8 cellular contexts compared by ENCODE assay signal in the genomic region with DNA sequence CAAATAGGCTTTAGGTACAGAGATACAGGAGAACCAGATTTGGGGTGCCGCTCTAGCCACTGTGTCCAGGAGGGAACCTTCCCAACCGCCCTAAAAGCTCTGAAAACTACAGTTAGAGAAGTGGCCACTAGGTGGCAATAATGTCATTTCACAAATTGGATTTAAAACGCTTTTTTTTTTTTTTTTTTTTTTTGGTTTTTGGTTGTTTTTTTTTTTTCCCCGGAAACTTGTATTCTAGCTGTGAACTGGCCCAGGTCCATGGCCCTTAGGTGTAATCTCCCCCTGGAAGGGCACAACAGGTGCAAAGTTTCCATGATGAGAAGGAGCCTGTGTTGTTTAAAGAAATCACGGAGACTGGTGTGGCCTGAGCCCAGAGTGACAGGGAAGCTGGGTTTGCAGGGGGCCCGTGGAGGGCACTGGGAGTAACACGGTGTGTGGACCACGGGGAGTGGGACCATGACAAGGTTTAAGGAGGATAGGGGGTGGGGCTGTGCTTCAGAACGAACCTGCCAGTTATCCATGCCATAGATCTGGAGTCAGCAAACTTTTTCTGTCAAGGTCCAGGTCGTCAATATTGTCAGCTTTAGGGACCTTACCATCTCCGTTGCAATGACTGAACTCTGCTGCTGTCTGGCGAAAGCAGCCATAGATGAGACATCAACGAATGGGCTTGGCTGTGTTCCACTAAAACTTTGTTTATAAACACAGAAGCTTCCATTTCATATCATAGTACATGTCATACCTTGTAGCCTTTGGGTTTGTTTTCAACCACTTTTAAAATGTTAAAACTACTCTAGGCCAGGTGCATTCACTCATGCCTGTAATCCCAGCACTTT. TPM values are rescaled to one million over a fixed set of nuclear protein-coding genes. Genes with fewer than 3 reads are reported as not detected.
DNase-seq lines count a peak whose midpoint lies in the region; ATAC-seq, FAIRE-seq and TF ChIP-seq lines count a peak whose summit lies in the region.

No MANE protein-coding gene starts in this region.

- H3K4me3 ChIP-seq in Loucy (ENCODE audit: low read length, poor library complexity, severe bottlenecking) (no peak overlapping the region), GM12878 (no peak overlapping the region)

- no peak for TF ChIP-seq POLR2A in GM12878 (IDR thresholded peaks at IDR 0.05; ENCODE audit: low read depth, low read length)

- RAD21 ChIA-PET in GM12878 (lab: Charles Lee; ENCODE audit: unreplicated experiment): interaction anchor here (0.6 to 2.6 kb wide), 8 partner anchors 9 to 1356 kb away, joined by 3 to 7 read pairs (median 3); no protein-coding TSS in a partner anchor

- ATAC-seq in GM12878 (peak; percentile 68), GM18511 (IDR thresholded peaks at IDR 0.05; ENCODE audit: unreplicated experiment) (no peak), HG03439 (IDR thresholded peaks at IDR 0.05; ENCODE audit: unreplicated experiment) (no peak)

- peak; percentile 74 for DNase-seq in EH (ENCODE audit: low read depth)
- DNase-seq in RWPE1 (ENCODE audit: low spot score): peak; percentile 25
- no peak for DNase-seq in GM12878 (ENCODE audit: low read depth, low spot score)
- DNase-seq in kidney glomerular epithelial cell (lab: John Stamatoyannopoulos, UW): peak; percentile 64
- DNase-seq in stimulated activated CD8-positive, alpha-beta memory T cell treated with anti-CD3 and anti-CD28 coated beads, Interleukin-2, amount 100 ng/mL, for 1 hour (ENCODE audit: low read depth in 2 of 2): peak; percentile 13 to 14

- peak; percentile 71 for TF ChIP-seq RAD21 in GM12878 (IDR thresholded peaks at IDR 0.05; ENCODE audit: insufficient read depth, low read depth, low read length)

- no peaks in the 10 kb centered on the region for H3K27me3 ChIP-seq in Loucy (ENCODE audit: insufficient read depth, low read length, poor library complexity, severe bottlenecking)
- H3K27me3 ChIP-seq in GM12878 (replicated peaks in 1 of 2; ENCODE audit: control insufficient read depth in 2 of 2, insufficient read depth in 2 of 2, low read length in 1 of 2): no peaks in the 10 kb centered on the region

- SMC1A ChIA-PET in GM12878 (lab: Charles Lee; ENCODE audit: uncharacterized antibody, unreplicated experiment): interaction anchor here (0.7 to 1.3 kb wide), 5 partner anchors 8 to 1747 kb away, joined by 3 to 5 read pairs (median 4); no protein-coding TSS in a partner anchor

- TF ChIP-seq EP300 in GM12878 (IDR thresholded peaks at IDR 0.05; ENCODE audit: borderline replicate concordance in 1 of 2, control insufficient read depth in 1 of 2, low read depth in 2 of 2, low read length in 2 of 2): no peak

- CTCF ChIA-PET in RWPE1 (lab: Yijun Ruan, JAX): interaction anchor here (0.6 to 2.1 kb wide), 26 partner anchors 8 to 1301 kb away, joined by 3 to 23 read pairs (median 5); a partner anchor contains a TSS
- CTCF ChIA-PET in GM12878 (lab: Yijun Ruan, JAX): interaction anchor here (0.6 to 3.1 kb wide), 27 partner anchors 9 to 1795 kb away, joined by 3 to 40 read pairs (median 4); a partner anchor contains a TSS

- whole genome bisulfite sequencing in GM12878 (ENCODE audit: insufficient coverage, insufficient replicate concordance, low lambda C conversion rate, missing lambda C conversion rate): 10% methylated on average over 11 of the region's 13 CpGs

- no peak overlapping the region for H3K9ac ChIP-seq in Loucy (ENCODE audit: low read depth, low read length, poor library complexity, severe bottlenecking)
- no peak overlapping the region for H3K9ac ChIP-seq in GM12878 (ENCODE audit: control insufficient read depth, insufficient read depth, low read length)

- H3F3A ChIP-seq in Loucy (ENCODE audit: low read depth): no peaks in the 10 kb centered on the region

- H4K20me1 ChIP-seq in Loucy (ENCODE audit: insufficient read depth, low read length, poor library complexity, severe bottlenecking): no peaks in the 10 kb centered on the region
- H4K20me1 ChIP-seq in GM12878 (ENCODE audit: control insufficient read depth, insufficient read depth): no peaks in the 10 kb centered on the region

- H3K4me2 ChIP-seq in Loucy (ENCODE audit: low read depth, low read length, poor library complexity, severe bottlenecking): no peak overlapping the region
- H3K4me2 ChIP-seq in GM12878 (ENCODE audit: control insufficient read depth, insufficient read depth): no peak overlapping the region

- H3K4me1 ChIP-seq in Loucy (ENCODE audit: insufficient read depth, low read length, poor library complexity, severe bottlenecking) (no peaks in the 10 kb centered on the region), GM12878 (ENCODE audit: control insufficient read depth, insufficient read depth, low read length) (no peaks in the 10 kb centered on the region)

- H3K9me3 ChIP-seq in Loucy (ENCODE audit: insufficient read depth, low read depth, low read length) (no peaks in the 10 kb centered on the region), GM12878 (replicated peaks; ENCODE audit: control insufficient read depth, insufficient read depth, low read length) (no peaks in the 10 kb centered on the region)

- intact Hi-C loops in GM12878 (cut with micrococcal nuclease; ENCODE audit: unreplicated experiment): loop anchor here (1.0 to 5.0 kb wide), 2 partner anchors 58 to 465 kb away; no protein-coding TSS in a partner anchor

- BruUV-seq in GM12878 (replicated peaks; lab: Mats Ljungman, UMichigan): no TSS peak

- H3K27ac ChIP-seq in RWPE1: no peak overlapping the region
- no peak overlapping the region for H3K27ac ChIP-seq in GM12878 (ENCODE audit: control insufficient read depth, insufficient read depth)

- TF ChIP-seq CTCF in Loucy (conservative IDR thresholded peaks at IDR 0.05; ENCODE audit: low read length) (peak; percentile 67), RWPE1 (conservative IDR thresholded peaks at IDR 0.05; ENCODE audit: low read depth) (peak; percentile 77), GM12878 (IDR thresholded peaks at IDR 0.05 in 2 of 3, conservative IDR thresholded peaks at IDR 0.05 in 1 of 3; ENCODE audit: control insufficient read depth in 2 of 3, extremely low read depth in 1 of 3, insufficient read depth in 1 of 3, low read depth in 3 of 3, low read length in 3 of 3) (peak; percentile 54 to 62 (median 61))

- FAIRE-seq in GM12878 (lab: Jason Lieb, UNC): peak; percentile 64

- no peaks in the 10 kb centered on the region for H3K9me2 ChIP-seq in Loucy (replicated peaks; ENCODE audit: low read depth, low read length)

- H3K36me3 ChIP-seq in Loucy (ENCODE audit: insufficient read depth, low read length) (no peaks in the 10 kb centered on the region), GM12878 (ENCODE audit: control insufficient read depth in 2 of 2, insufficient read depth in 2 of 2, low read length in 1 of 2) (no peaks in the 10 kb centered on the region)

- in situ Hi-C loops in GM12878 (cut with MboI): no loop called here

- POLR2A ChIA-PET in RWPE1 (lab: Yijun Ruan, JAX; ENCODE audit: low non-redundant PET) (interaction anchor here (0.7 to 0.8 kb wide), 2 partner anchors 21 to 158 kb away, joined by 3 to 8 read pairs; no protein-coding TSS in a partner anchor), GM12878 (lab: Charles Lee) (interaction anchor here (0.5 to 0.6 kb wide), 2 partner anchors 197 to 475 kb away, joined by 3 to 5 read pairs; no protein-coding TSS in a partner anchor)

- H2AFZ ChIP-seq in Loucy (ENCODE audit: low read length) (no peak overlapping the region), GM12878 (ENCODE audit: control insufficient read depth, low read depth, low read length) (no peak overlapping the region)

- no peaks in the 10 kb centered on the region for H3K79me2 ChIP-seq in Loucy (ENCODE audit: insufficient read depth, low read length)
- no peaks in the 10 kb centered on the region for H3K79me2 ChIP-seq in GM12878 (ENCODE audit: control insufficient read depth, insufficient read depth, low read length)

RNA-seq across cellular contexts. Expression of a gene that starts 10.1 kb away (rescaled TPM):
- not detected in 2 replicates for total RNA-seq in GM12878 (2013; cell fraction: nucleolus; rRNA removed)
- total RNA-seq in GM12878 (2014; rRNA removed) (not detected in 2 replicates), GM12878 (2014; rRNA removed; fragmentation: Illumina TruSeq; extraction: Trizol) (not detected in 2 replicates), GM12878 (2021) (not detected in 2 replicates)
- not detected for polyA plus RNA-seq in GM12878 (2011; ENCODE audit: low read depth)
- polyA plus RNA-seq in GM12878 (2011; rRNA removed) (not detected in 2 replicates), GM12878 (2014; fragmentation: Illumina TruSeq; extraction: Trizol) (not detected in 2 replicates), GM12878 (2014; fragmentation: Nextera tagmentation; extraction: Ambion mirVana) (not detected), GM12878 (2014; rRNA removed) (not detected in 2 replicates), GM12878 (2016; fragmentation: Nextera tagmentation; extraction: Ambion mirVana) (not detected)
- polyA plus RNA-seq in GM12878 (2011; cell fraction: cytosol; rRNA removed): not detected in 2 replicates
- not detected in 2 replicates for polyA plus RNA-seq in GM12878 (2011; cell fraction: nucleus; rRNA removed)
- polyA plus RNA-seq in GM12878 (2012): not detected in 2 replicates
- not detected in 2 replicates for polyA minus RNA-seq in GM12878 (2011; rRNA and poly(A)+ RNA removed)
- not detected in 2 replicates for polyA minus RNA-seq in GM12878 (2011; cell fraction: cytosol; rRNA and poly(A)+ RNA removed)
- not detected in 2 replicates for polyA minus RNA-seq in GM12878 (2011; cell fraction: nucleus; rRNA and poly(A)+ RNA removed)

RNA-seq across cellular contexts. Expression of a gene that starts 15.1 kb away (rescaled TPM):
- total RNA-seq in GM12878 (2013; cell fraction: nucleolus; rRNA removed): not detected in 2 replicates
- total RNA-seq in GM12878 (2014; rRNA removed): not detected in 2 replicates
- not detected in 2 replicates for total RNA-seq in GM12878 (2014; rRNA removed; fragmentation: Illumina TruSeq; extraction: Trizol)
- not detected in 2 replicates for total RNA-seq in GM12878 (2021)
- not detected for polyA plus RNA-seq in GM12878 (2011; ENCODE audit: low read depth)
- polyA plus RNA-seq in GM12878 (2011; rRNA removed): not detected in 2 replicates
- polyA plus RNA-seq in GM12878 (2011; cell fraction: cytosol; rRNA removed): 0.07 TPM in 1 of 2 replicates, not detected in the other
- 0.06 and 0.25 TPM in 2 replicates for polyA plus RNA-seq in GM12878 (2011; cell fraction: nucleus; rRNA removed)
- polyA plus RNA-seq in GM12878 (2012): 0.03 TPM in 1 of 2 replicates, not detected in the other
- not detected in 2 replicates for polyA plus RNA-seq in GM12878 (2014; fragmentation: Illumina TruSeq; extraction: Trizol)
- polyA plus RNA-seq in GM12878 (2014; fragmentation: Nextera tagmentation; extraction: Ambion mirVana): not detected
- not detected in 2 replicates for polyA plus RNA-seq in GM12878 (2014; rRNA removed)
- not detected for polyA plus RNA-seq in GM12878 (2016; fragmentation: Nextera tagmentation; extraction: Ambion mirVana)
- not detected in 2 replicates for polyA minus RNA-seq in GM12878 (2011; rRNA and poly(A)+ RNA removed)
- polyA minus RNA-seq in GM12878 (2011; cell fraction: cytosol; rRNA and poly(A)+ RNA removed): 0.53 and 1.0 TPM in 2 replicates
- not detected in 2 replicates for polyA minus RNA-seq in GM12878 (2011; cell fraction: nucleus; rRNA and poly(A)+ RNA removed)

RNA-seq across cellular contexts. Expression of a gene that starts 42.9 kb away (rescaled TPM):
- not detected in 2 replicates for total RNA-seq in GM12878 (2013; cell fraction: nucleolus; rRNA removed)
- 0.05 and 0.06 TPM in 2 replicates for total RNA-seq in GM12878 (2014; rRNA removed)
- total RNA-seq in GM12878 (2014; rRNA removed; fragmentation: Illumina TruSeq; extraction: Trizol): 0.09 TPM in 2 replicates
- total RNA-seq in GM12878 (2021): 0.08 and 0.11 TPM in 2 replicates
- polyA plus RNA-seq in GM12878 (2011; ENCODE audit: low read depth): 0.09 TPM
- not detected in 2 replicates for polyA plus RNA-seq in GM12878 (2011; rRNA removed)
- polyA plus RNA-seq in GM12878 (2011; cell fraction: cytosol; rRNA removed): not detected in 2 replicates
- not detected in 2 replicates for polyA plus RNA-seq in GM12878 (2011; cell fraction: nucleus; rRNA removed)
- polyA plus RNA-seq in GM12878 (2012): 0.14 TPM in 2 replicates
- 0.32 and 0.55 TPM in 2 replicates for polyA plus RNA-seq in GM12878 (2014; fragmentation: Illumina TruSeq; extraction: Trizol)
- polyA plus RNA-seq in GM12878 (2014; fragmentation: Nextera tagmentation; extraction: Ambion mirVana): under 1 TPM in 1 of 2 experiments, not detected in 1; 0.16 TPM
- polyA plus RNA-seq in GM12878 (2014; rRNA removed): 0.09 and 0.18 TPM in 2 replicates
- under 1 TPM; 0.16 to 0.40 TPM for polyA plus RNA-seq in GM12878 (2016; fragmentation: Nextera tagmentation; extraction: Ambion mirVana)
- polyA minus RNA-seq in GM12878 (2011; rRNA and poly(A)+ RNA removed): 0.05 TPM in 1 of 2 replicates, not detected in the other
- not detected in 2 replicates for polyA minus RNA-seq in GM12878 (2011; cell fraction: cytosol; rRNA and poly(A)+ RNA removed)
- polyA minus RNA-seq in GM12878 (2011; cell fraction: nucleus; rRNA and poly(A)+ RNA removed): not detected in 2 replicates
